In the genomic region with DNA sequence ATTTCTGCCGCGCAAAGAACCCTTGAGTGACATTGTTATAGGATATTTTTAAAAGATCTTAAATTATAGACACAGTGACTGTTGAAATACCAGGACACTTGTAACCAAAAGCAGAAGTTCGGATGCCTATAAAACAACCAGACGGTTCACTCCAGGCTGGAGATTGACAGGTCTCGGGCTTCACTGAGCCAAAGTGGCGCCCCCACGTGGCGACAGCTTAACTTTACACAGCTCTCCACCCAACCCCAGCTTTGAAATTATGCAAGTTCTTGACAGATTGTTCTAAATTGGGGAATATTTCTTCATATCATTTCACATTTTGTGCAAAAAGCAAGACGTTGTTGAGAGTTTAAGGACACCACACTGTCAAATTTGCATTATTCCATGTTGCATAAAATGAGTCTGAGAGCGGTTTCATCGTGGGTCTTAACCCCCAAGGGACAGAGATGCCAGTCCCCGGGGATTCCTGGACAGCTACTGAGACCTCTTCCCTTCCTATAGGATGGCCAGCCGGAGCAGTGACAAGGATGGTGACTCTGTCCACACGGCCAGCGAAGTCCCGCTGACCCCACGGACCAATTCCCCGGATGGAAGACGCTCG, we compare ENCODE assay signal across 8 cellular contexts. TPM values are rescaled to one million over a fixed set of nuclear protein-coding genes. Genes with fewer than 3 reads are reported as not detected.
DNase-seq lines count a peak whose midpoint lies in the region; ATAC-seq and TF ChIP-seq lines count a peak whose summit lies in the region.

No MANE protein-coding gene starts in this region.

- H2AFZ ChIP-seq in osteoblast (ENCODE audit: low read length), result no peak overlapping the region

- DNase-seq in NCI-H1092 treated with DMSO at 0.1 percent for 48 hours (lab: John Stamatoyannopoulos, UW), result peak; percentile 4
- DNase-seq in NCI-H1092 (lab: John Stamatoyannopoulos, UW), result no peak
- DNase-seq in activated CD4-positive, alpha-beta T cell treated with anti-CD3 and anti-CD28 coated beads for 48 hours, result peak; percentile 72
- DNase-seq in fibroblast of the aortic adventitia (ENCODE audit: low read depth), result peak; percentile 33
- peak; percentile 91 for DNase-seq in osteoblast (ENCODE audit: insufficient read length, low spot score, missing footprints)
- no peak for DNase-seq in DMS153 treated with DMSO at 0.1 percent for 48 hours (lab: John Stamatoyannopoulos, UW; ENCODE audit: unreplicated experiment)

- H3K4me2 ChIP-seq in osteoblast (ENCODE audit: insufficient read depth, low read length), result no peak overlapping the region

- H3K4me1 ChIP-seq in osteoblast (ENCODE audit: insufficient read depth, low read length), result peaks cover 9% of the 10 kb centered on the region

- TF ChIP-seq CTCF in LNCAP (IDR thresholded peaks at IDR 0.05) (peak; percentile 89), fibroblast of the aortic adventitia (IDR thresholded peaks at IDR 0.05; ENCODE audit: insufficient read depth, low read length) (peak; percentile 44), osteoblast (IDR thresholded peaks at IDR 0.05; ENCODE audit: extremely low read depth, low read depth, low read length) (peak; percentile 87)

- no peak overlapping the region for H3K27ac ChIP-seq in osteoblast (ENCODE audit: low read depth, low read length)

- H3K9me3 ChIP-seq in osteoblast (ENCODE audit: low read depth, low read length), result no peaks in the 10 kb centered on the region

- peaks cover 5% of the 10 kb centered on the region for H3K27me3 ChIP-seq in osteoblast (ENCODE audit: insufficient read depth, low read length)

- no peaks in the 10 kb centered on the region for H3K36me3 ChIP-seq in osteoblast (ENCODE audit: insufficient read depth, low read length)

- ATAC-seq in GM21737 (IDR thresholded peaks at IDR 0.05; ENCODE audit: unreplicated experiment), result no peak

- H4K20me1 ChIP-seq in osteoblast (ENCODE audit: insufficient read depth, low read length), result no peaks in the 10 kb centered on the region

- H3K4me3 ChIP-seq in fibroblast of the aortic adventitia (ENCODE audit: low read depth, low read length), result no peak overlapping the region
- no peak overlapping the region for H3K4me3 ChIP-seq in osteoblast (ENCODE audit: insufficient read depth, low read length)

- no peaks in the 10 kb centered on the region for H3K79me2 ChIP-seq in osteoblast (ENCODE audit: insufficient read depth, low read length)

RNA-seq across cellular contexts. Expression of a gene that starts 11.9 kb away (rescaled TPM):
- total RNA-seq in fibroblast of the aortic adventitia (ENCODE audit: low replicate concordance), result under 0.01 TPM in 1 of 2 replicates, not detected in the other
- under 0.01 and 0.29 TPM in 2 replicates for total RNA-seq in osteoblast

Comparison
In these comparisons a context has a peak if more than half of its experiments do, and no peak if none do; other contexts are left out.
1. DNase-seq: peak in NCI-H1092 treated with DMSO at 0.1 percent for 48 hours (single experiment), activated CD4-positive, alpha-beta T cell treated with anti-CD3 and anti-CD28 coated beads for 48 hours (single experiment), fibroblast of the aortic adventitia (single experiment) and osteoblast (single experiment); none in NCI-H1092 (single experiment) and DMS153 treated with DMSO at 0.1 percent for 48 hours (single experiment).
2. Peak in every context shown above with its lines, with median percentiles within 50 percentile points of each other: CTCF ChIP-seq.